Comparison of ENCODE assay signal across 40 cellular contexts in the genomic region with DNA sequence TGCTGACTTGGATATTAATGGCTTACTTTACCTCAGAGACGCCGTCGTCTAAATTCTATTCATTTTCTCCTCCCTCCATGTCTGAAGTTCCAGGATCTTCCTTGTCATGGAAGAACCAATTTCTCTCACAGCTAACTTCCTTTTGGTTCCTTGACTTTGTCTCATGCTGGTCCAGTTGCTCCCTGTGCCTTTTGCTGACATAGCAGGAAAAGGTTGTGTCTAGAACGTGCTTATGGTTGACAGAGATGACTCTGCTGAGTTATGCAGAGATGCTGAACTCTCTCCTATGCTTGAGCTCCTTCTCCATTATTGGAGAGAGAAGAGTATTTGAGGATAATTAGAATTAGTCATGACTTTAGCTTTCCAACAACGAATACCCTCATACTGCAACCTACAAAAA.
"Had no signal": no experiment of that assay in that cellular context is flagged by ENCODE, and none has a peak within 500 bp of the region (broad histone marks: within the 10 kb centered on the region; RNA-seq: fewer than 3 reads in every experiment).

No MANE protein-coding gene starts in this region.

- FAIRE-seq: astrocyte, bronchial epithelial cell had no signal

- H3K36me3 Mint-ChIP-seq: activated naive CD4-positive, alpha-beta T cell treated with anti-CD3 and anti-CD28 coated beads, Interleukin-2, amount 10 ng/mL, durations not matched to agents 7 days and 5 days; activated naive CD4-positive, alpha-beta T cell treated with anti-CD3 and anti-CD28 coated beads, Interleukin-2, amount 50 U/mL, for 24 hours; activated naive CD4-positive, alpha-beta T cell treated with anti-CD3 and anti-CD28 coated beads, Interleukin-2, amount 50 U/mL, for 72 hours; activated naive CD8-positive, alpha-beta T cell; activated naive CD8-positive, alpha-beta T cell treated with anti-CD3 and anti-CD28 coated beads for 36 hours; activated naive CD8-positive, alpha-beta T cell treated with anti-CD3 and anti-CD28 coated beads, Interleukin-2, amount 10 ng/mL, durations not matched to agents 7 days and 5 days had no signal

- H3K27ac Mint-ChIP-seq: activated naive CD4-positive, alpha-beta T cell treated with anti-CD3 and anti-CD28 coated beads for 36 hours; activated naive CD4-positive, alpha-beta T cell treated with anti-CD3 and anti-CD28 coated beads, Interleukin-2, amount 10 ng/mL, durations not matched to agents 7 days and 5 days; activated naive CD4-positive, alpha-beta T cell treated with anti-CD3 and anti-CD28 coated beads, Interleukin-2, amount 50 U/mL, for 24 hours; activated naive CD4-positive, alpha-beta T cell treated with anti-CD3 and anti-CD28 coated beads, Interleukin-2, amount 50 U/mL, for 72 hours; activated naive CD8-positive, alpha-beta T cell; activated naive CD8-positive, alpha-beta T cell treated with anti-CD3 and anti-CD28 coated beads for 36 hours; activated naive CD8-positive, alpha-beta T cell treated with anti-CD3 and anti-CD28 coated beads, Interleukin-2, amount 10 ng/mL, durations not matched to agents 7 days and 5 days; activated naive CD8-positive, alpha-beta T cell treated with anti-CD3 and anti-CD28 coated beads, Interleukin-2, amount 50 U/mL, for 24 hours; activated T-cell treated with anti-CD3 and anti-CD28 coated beads, Interleukin-2, amount 50 U/mL, for 24 hours; activated T-cell treated with anti-CD3 and anti-CD28 coated beads, Interleukin-2, amount 50 U/mL, for 72 hours; activated T-helper 1 cell treated with anti-CD3 and anti-CD28 coated beads, Interleukin-12 subunit alpha, Interleukin-12 subunit beta, Interleukin-2, Interleukin-4 antibody, amounts not matched to agents 30 ng/mL and 10 ng/mL and 1 ng/mL, durations not matched to agents 14 hours and 24 hours and 36 hours; activated T-helper 17 cell treated with anti-CD3 and anti-CD28 coated beads, Interleukin-2, amount 50 U/mL, for 72 hours; activated T-helper 2 cell treated with anti-CD3 and anti-CD28 coated beads, Interferon-gamma antibody, Interleukin-2, Interleukin-4, amounts not matched to agents 10 μg/mL and 5 μg/mL and 100 μg/mL, durations not matched to agents 14 hours and 24 hours and 36 hours; brain had no signal

- H3K4me1 Mint-ChIP-seq: activated naive CD4-positive, alpha-beta T cell treated with anti-CD3 and anti-CD28 coated beads, Interleukin-2, amount 10 ng/mL, durations not matched to agents 7 days and 5 days; activated naive CD4-positive, alpha-beta T cell treated with anti-CD3 and anti-CD28 coated beads, Interleukin-2, amount 50 U/mL, for 24 hours; activated naive CD8-positive, alpha-beta T cell treated with anti-CD3 and anti-CD28 coated beads for 36 hours; activated naive CD8-positive, alpha-beta T cell treated with anti-CD3 and anti-CD28 coated beads, Interleukin-2, amount 10 ng/mL, durations not matched to agents 7 days and 5 days; activated naive CD8-positive, alpha-beta T cell treated with anti-CD3 and anti-CD28 coated beads, Interleukin-2, amount 50 U/mL, for 24 hours; activated T-helper 17 cell treated with anti-CD3 and anti-CD28 coated beads, Interleukin-2, amount 50 U/mL, for 72 hours; brain; central memory CD8-positive, alpha-beta T cell had no signal

- H3K4me3 Mint-ChIP-seq: activated naive CD4-positive, alpha-beta T cell treated with anti-CD3 and anti-CD28 coated beads for 36 hours; activated naive CD4-positive, alpha-beta T cell treated with anti-CD3 and anti-CD28 coated beads, Interleukin-2, amount 10 ng/mL, durations not matched to agents 7 days and 5 days; activated naive CD4-positive, alpha-beta T cell treated with anti-CD3 and anti-CD28 coated beads, Interleukin-2, amount 50 U/mL, for 24 hours; activated naive CD8-positive, alpha-beta T cell; activated naive CD8-positive, alpha-beta T cell treated with anti-CD3 and anti-CD28 coated beads for 36 hours; activated naive CD8-positive, alpha-beta T cell treated with anti-CD3 and anti-CD28 coated beads, Interleukin-2, amount 10 ng/mL, durations not matched to agents 7 days and 5 days; activated naive CD8-positive, alpha-beta T cell treated with anti-CD3 and anti-CD28 coated beads, Interleukin-2, amount 50 U/mL, for 24 hours; activated T-cell treated with anti-CD3 and anti-CD28 coated beads, Interleukin-2, amount 50 U/mL, for 24 hours; activated T-cell treated with anti-CD3 and anti-CD28 coated beads, Interleukin-2, amount 50 U/mL, for 4 hours; activated T-cell treated with anti-CD3 and anti-CD28 coated beads, Interleukin-2, amount 50 U/mL, for 72 hours; activated T-helper 1 cell treated with anti-CD3 and anti-CD28 coated beads, Interleukin-12 subunit alpha, Interleukin-12 subunit beta, Interleukin-2, Interleukin-4 antibody, amounts not matched to agents 30 ng/mL and 10 ng/mL and 1 ng/mL, durations not matched to agents 14 hours and 24 hours and 36 hours; activated T-helper 17 cell treated with anti-CD3 and anti-CD28 coated beads, Interleukin-2, amount 50 U/mL, for 72 hours; brain; central memory CD8-positive, alpha-beta T cell had no signal

- H3K4me3 ChIP-seq: adrenal gland, ascending aorta, body of pancreas, breast epithelium, cardiac muscle cell had no signal

- H3K27ac ChIP-seq: adrenal gland, ascending aorta, body of pancreas, brain microvascular endothelial cell, breast epithelium, cardiac muscle cell had no signal

- H3K36me3 ChIP-seq: adrenal gland, ascending aorta, brain microvascular endothelial cell, breast epithelium, cardiac muscle cell had no signal

- DNase-seq: activated effector memory CD4-positive, alpha-beta T cell treated with anti-CD3 and anti-CD28 coated beads, Interleukin-2, amount 50 U/mL, for 16 hours; activated effector memory CD4-positive, alpha-beta T cell treated with Interleukin-2 at 50 U/mL for 16 hours; activated gamma-delta T cell; activated gamma-delta T cell treated with Interleukin-2 at 50 U/mL for 16 hours; activated naive CD4-positive, alpha-beta T cell; activated naive CD4-positive, alpha-beta T cell treated with anti-CD3 and anti-CD28 coated beads for 36 hours; activated naive CD4-positive, alpha-beta T cell treated with anti-CD3 and anti-CD28 coated beads, Interleukin-2, amount 10 ng/mL, durations not matched to agents 7 days and 5 days; activated naive CD4-positive, alpha-beta T cell treated with anti-CD3 and anti-CD28 coated beads, Interleukin-2, amount 50 U/mL, for 16 hours; activated naive CD4-positive, alpha-beta T cell treated with Interleukin-2 at 50 U/mL for 16 hours; activated naive CD8-positive, alpha-beta T cell treated with anti-CD3 and anti-CD28 coated beads for 36 hours; activated naive CD8-positive, alpha-beta T cell treated with anti-CD3 and anti-CD28 coated beads, Interleukin-2, amount 10 ng/mL, durations not matched to agents 7 days and 5 days; activated naive CD8-positive, alpha-beta T cell treated with anti-CD3 and anti-CD28 coated beads, Interleukin-2, amount 50 U/mL, for 24 hours; activated T-cell treated with anti-CD3 and anti-CD28 coated beads, Interleukin-2, amount 50 U/mL, for 1 hour; activated T-cell treated with anti-CD3 and anti-CD28 coated beads, Interleukin-2, amount 50 U/mL, for 24 hours; activated T-cell treated with anti-CD3 and anti-CD28 coated beads, Interleukin-2, amount 50 U/mL, for 4 hours; activated T-cell treated with anti-CD3 and anti-CD28 coated beads, Interleukin-2, amount 50 U/mL, for 48 hours; activated T-cell treated with anti-CD3 and anti-CD28 coated beads, Interleukin-2, amount 50 U/mL, for 72 hours; adrenal gland; amniotic stem cell; amygdala; anterior cingulate cortex; aorta; body of pancreas; brain microvascular endothelial cell; caudate nucleus; central memory CD4-positive, alpha-beta T cell; cerebellar nuclear complex had no signal

- H3K9me3 ChIP-seq: adrenal gland, ascending aorta, body of pancreas, breast epithelium had no signal

- H3K9me3 Mint-ChIP-seq: activated naive CD8-positive, alpha-beta T cell treated with anti-CD3 and anti-CD28 coated beads, Interleukin-2, amount 50 U/mL, for 24 hours; activated T-helper 1 cell treated with anti-CD3 and anti-CD28 coated beads, Interleukin-12 subunit alpha, Interleukin-12 subunit beta, Interleukin-2, Interleukin-4 antibody, amounts not matched to agents 30 ng/mL and 10 ng/mL and 1 ng/mL, durations not matched to agents 14 hours and 24 hours and 36 hours had no signal

- H3K27me3 Mint-ChIP-seq: activated naive CD4-positive, alpha-beta T cell treated with anti-CD3 and anti-CD28 coated beads, Interleukin-2, amount 10 ng/mL, durations not matched to agents 7 days and 5 days; activated naive CD4-positive, alpha-beta T cell treated with anti-CD3 and anti-CD28 coated beads, Interleukin-2, amount 50 U/mL, for 24 hours; activated naive CD8-positive, alpha-beta T cell; activated naive CD8-positive, alpha-beta T cell treated with anti-CD3 and anti-CD28 coated beads for 36 hours; activated naive CD8-positive, alpha-beta T cell treated with anti-CD3 and anti-CD28 coated beads, Interleukin-2, amount 10 ng/mL, durations not matched to agents 7 days and 5 days; activated naive CD8-positive, alpha-beta T cell treated with anti-CD3 and anti-CD28 coated beads, Interleukin-2, amount 50 U/mL, for 24 hours; activated T-cell treated with anti-CD3 and anti-CD28 coated beads, Interleukin-2, amount 50 U/mL, for 24 hours; activated T-helper 17 cell treated with anti-CD3 and anti-CD28 coated beads, Interleukin-2, amount 50 U/mL, for 72 hours; central memory CD8-positive, alpha-beta T cell had no signal

- H3K4me1 ChIP-seq: adrenal gland, ascending aorta, body of pancreas, breast epithelium had no signal

- ATAC-seq: activated naive CD4-positive, alpha-beta T cell treated with anti-CD3 and anti-CD28 coated beads, Interleukin-2, amount 50 U/mL, for 72 hours; activated naive CD8-positive, alpha-beta T cell treated with anti-CD3 and anti-CD28 coated beads, Interleukin-2, amount 50 U/mL, for 24 hours; activated T-cell treated with anti-CD3 and anti-CD28 coated beads, Interleukin-2, amount 50 U/mL, for 4 hours; activated T-cell treated with anti-CD3 and anti-CD28 coated beads, Interleukin-2, amount 50 U/mL, for 72 hours; activated T-helper 17 cell treated with anti-CD3 and anti-CD28 coated beads, Interleukin-2, amount 50 U/mL, for 72 hours; body of pancreas had no signal

- H3K27me3 ChIP-seq: adrenal gland, ascending aorta, body of pancreas, brain microvascular endothelial cell, breast epithelium, cardiac muscle cell had no signal
